ENCODE assay signal across 8 cellular contexts in genomic region chr14:69675877-69676416, GRCh38.
A peak's percentile ranks its signal among the peaks of the same experiment; 100 is the strongest.
DNase-seq lines count a peak whose midpoint lies in the region; ATAC-seq lines count a peak whose summit lies in the region.
"Had no signal": no experiment of that assay in that cellular context is flagged by ENCODE, and none has a peak within 500 bp of the region (broad histone marks: within the 10 kb centered on the region; RNA-seq: fewer than 3 reads in every experiment).

No MANE protein-coding gene starts in this region.

- no peaks in the 10 kb centered on the region for H3K27me3 Mint-ChIP-seq in naive B cell

- peaks cover 0 to 4% of the 10 kb centered on the region in 2 donors for H3K36me3 Mint-ChIP-seq in naive B cell

- H3K4me3 Mint-ChIP-seq in naive B cell = peak overlapping the region in 3 of 8 donors; percentile 24 to 54 (median 36)

- peak overlapping the region in 4 of 6 donors; percentile 31 to 88 (median 62) for H3K27ac Mint-ChIP-seq in naive B cell

- ATAC-seq in GM18861 (IDR thresholded peaks at IDR 0.05; ENCODE audit: unreplicated experiment) (peak; percentile 55), GM21381 (IDR thresholded peaks at IDR 0.05; ENCODE audit: unreplicated experiment) (peak; percentile 81), HG03196 (IDR thresholded peaks at IDR 0.05; ENCODE audit: unreplicated experiment) (peak; percentile 68), naive B cell (ENCODE audit: low read depth in 2 of 2) (no peak)

- peaks cover 61 to 87% (median 72%) of the 10 kb centered on the region in 3 donors for H3K4me1 Mint-ChIP-seq in naive B cell

- DNase-seq in naive B cell (no peak), NCI-H345 treated with DMSO at 0.1 percent for 48 hours (lab: John Stamatoyannopoulos, UW; ENCODE audit: unreplicated experiment) (no peak), NCI-H446 (lab: John Stamatoyannopoulos, UW) (no peak), islet precursor cell (no peak)
- DNase-seq: SK-N-SH had no signal

- H3K9me3 Mint-ChIP-seq in naive B cell = no peaks in the 10 kb centered on the region

Comparison
In these comparisons a context has a peak if more than half of its experiments do, and no peak if none do; other contexts are left out.
1. ATAC-seq: peak in GM18861 (single experiment), GM21381 (single experiment) and HG03196 (single experiment); none in naive B cell (0 of 2).